31 cellular contexts compared by ENCODE assay signal in the genomic region with DNA sequence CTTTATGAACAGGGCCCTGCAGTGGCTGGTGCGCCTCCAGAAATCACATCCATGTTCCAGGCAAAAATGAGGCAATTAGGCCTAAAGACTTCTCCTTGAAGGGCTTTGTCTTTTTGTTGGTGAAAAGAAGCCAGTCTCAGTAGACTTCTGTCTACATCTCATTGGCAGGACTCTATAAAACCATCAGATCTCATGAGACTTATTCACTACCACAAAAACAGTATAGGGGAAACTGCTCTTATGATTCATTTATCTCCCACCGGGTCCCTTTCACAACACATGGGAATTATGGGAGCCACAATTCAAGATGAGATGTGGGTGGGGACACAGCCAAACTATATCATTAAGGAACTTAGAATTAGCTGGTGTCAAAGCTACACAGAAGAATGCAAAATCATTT.
A peak's percentile ranks its signal among the peaks of the same experiment; 100 is the strongest.
DNase-seq lines count a peak whose midpoint lies in the region; ATAC-seq and TF ChIP-seq lines count a peak whose summit lies in the region.
"Had no signal": no experiment of that assay in that cellular context is flagged by ENCODE, and none has a peak within 500 bp of the region (broad histone marks: within the 10 kb centered on the region; RNA-seq: fewer than 3 reads in every experiment).

No MANE protein-coding gene starts in this region.

- no peak overlapping the region for H2AFZ ChIP-seq in Karpas-422 (ENCODE audit: low read length)
- H2AFZ ChIP-seq: PC-9 had no signal

- TF ChIP-seq CTCF in astrocyte of the cerebellum (IDR thresholded peaks at IDR 0.05; ENCODE audit: low read depth, low read length, missing control alignments) (no peak), psoas muscle (IDR thresholded peaks at IDR 0.05) (no peak)

- H3K4me2 ChIP-seq in BLaER1: peak overlapping the region; percentile 48
- no peak overlapping the region for H3K4me2 ChIP-seq in Karpas-422 (ENCODE audit: low read depth, low read length, poor library complexity, severe bottlenecking)
- H3K4me2 ChIP-seq: A549, PC-9 had no signal

- H3K4me1 ChIP-seq in BLaER1 (peaks cover 21% of the 10 kb centered on the region), psoas muscle (no peaks in the 10 kb centered on the region), Karpas-422 (ENCODE audit: low read length) (peaks cover 8% of the 10 kb centered on the region)
- no peaks in the 10 kb centered on the region for H3K4me1 ChIP-seq in naive thymus-derived CD4-positive, alpha-beta T cell (ENCODE audit: control insufficient read depth in 2 of 2, insufficient read depth in 2 of 2, low read length in 2 of 2)
- H3K4me1 ChIP-seq: A549, esophagus squamous epithelium, gastroesophageal sphincter, suprapubic skin had no signal

- no peaks in the 10 kb centered on the region for H3K4me1 Mint-ChIP-seq in naive thymus-derived CD4-positive, alpha-beta T cell
- H3K4me1 Mint-ChIP-seq: activated T-helper 17 cell treated with anti-CD3 and anti-CD28 coated beads, Interleukin-2, amount 50 U/mL, for 72 hours; brain had no signal

- H4K20me1 ChIP-seq in BLaER1: no peaks in the 10 kb centered on the region
- H4K20me1 ChIP-seq in Karpas-422 (ENCODE audit: insufficient read depth, low read depth, low read length): no peaks in the 10 kb centered on the region

- H3K9me2 ChIP-seq in Karpas-422 (replicated peaks; ENCODE audit: insufficient read depth, low read length): no peaks in the 10 kb centered on the region

- no peak overlapping the region for H3K27ac ChIP-seq in BLaER1
- no peak overlapping the region for H3K27ac ChIP-seq in naive thymus-derived CD4-positive, alpha-beta T cell (ENCODE audit: low read depth, low read length)
- H3K27ac ChIP-seq in psoas muscle: no peak overlapping the region
- H3K27ac ChIP-seq in Karpas-422 (ENCODE audit: low read length): no peak overlapping the region
- H3K27ac ChIP-seq: A549, esophagus squamous epithelium, gastroesophageal sphincter, PC-9, suprapubic skin had no signal

- ATAC-seq in HG03175 (IDR thresholded peaks at IDR 0.05; ENCODE audit: unreplicated experiment): peak; percentile 0
- peak; percentile 45 for ATAC-seq in naive thymus-derived CD4-positive, alpha-beta T cell
- ATAC-seq in psoas muscle: no peak
- ATAC-seq: A549; activated CD4-positive, alpha-beta T cell treated with anti-CD3 and anti-CD28 coated beads for 36 hours; activated CD8-positive, alpha-beta T cell treated with anti-CD3 and anti-CD28 coated beads, Interleukin-2, amount 10 ng/mL, durations not matched to agents 7 days and 5 days; activated T-helper 17 cell treated with anti-CD3 and anti-CD28 coated beads, Interleukin-2, amount 50 U/mL, for 72 hours; gastroesophageal sphincter; mucosa of descending colon; SK-N-SH treated with all-trans-retinoic acid at 6 μM for 48 hours; stimulated activated effector memory CD8-positive, alpha-beta T cell treated with anti-CD3 and anti-CD28 coated beads, Interleukin-12 subunit alpha, Interleukin-12 subunit beta, amount 100 ng/mL, for 72 hours; T-helper 17 cell had no signal

- no peaks in the 10 kb centered on the region for H3K27me3 ChIP-seq in BLaER1
- H3K27me3 ChIP-seq in naive thymus-derived CD4-positive, alpha-beta T cell (ENCODE audit: control insufficient read depth in 2 of 2, insufficient read depth in 2 of 2, low read length in 2 of 2): no peaks in the 10 kb centered on the region
- no peaks in the 10 kb centered on the region for H3K27me3 ChIP-seq in psoas muscle (ENCODE audit: insufficient read depth in 3 of 3, low read length in 2 of 3)
- H3K27me3 ChIP-seq in Karpas-422 (ENCODE audit: low read length): no peaks in the 10 kb centered on the region
- H3K27me3 ChIP-seq: esophagus squamous epithelium, gastroesophageal sphincter, suprapubic skin had no signal

- H3K4me3 Mint-ChIP-seq in naive thymus-derived CD4-positive, alpha-beta T cell: no peak overlapping the region
- H3K4me3 Mint-ChIP-seq: activated CD4-positive, alpha-beta T cell treated with anti-CD3 and anti-CD28 coated beads for 36 hours; activated CD8-positive, alpha-beta T cell treated with anti-CD3 and anti-CD28 coated beads, Interleukin-2, amount 10 ng/mL, durations not matched to agents 7 days and 5 days; activated T-helper 17 cell treated with anti-CD3 and anti-CD28 coated beads, Interleukin-2, amount 50 U/mL, for 72 hours; brain; nephron; stimulated activated effector memory CD8-positive, alpha-beta T cell treated with anti-CD3 and anti-CD28 coated beads, Interleukin-12 subunit alpha, Interleukin-12 subunit beta, amount 100 ng/mL, for 72 hours; T-helper 17 cell had no signal

- CTCF ChIA-PET in naive thymus-derived CD4-positive, alpha-beta T cell (lab: Charles Lee): no interaction called here

- POLR2A ChIA-PET in naive thymus-derived CD4-positive, alpha-beta T cell (lab: Charles Lee): no interaction called here

- H3K27ac Mint-ChIP-seq in naive thymus-derived CD4-positive, alpha-beta T cell: no peak overlapping the region
- H3K27ac Mint-ChIP-seq: activated CD4-positive, alpha-beta T cell treated with anti-CD3 and anti-CD28 coated beads for 36 hours; activated CD8-positive, alpha-beta T cell treated with anti-CD3 and anti-CD28 coated beads, Interleukin-2, amount 10 ng/mL, durations not matched to agents 7 days and 5 days; activated T-helper 17 cell treated with anti-CD3 and anti-CD28 coated beads, Interleukin-2, amount 50 U/mL, for 72 hours; brain; nephron; stimulated activated effector memory CD8-positive, alpha-beta T cell treated with anti-CD3 and anti-CD28 coated beads, Interleukin-12 subunit alpha, Interleukin-12 subunit beta, amount 100 ng/mL, for 72 hours; T-helper 17 cell had no signal

- 72 to 87% (median 84%) methylated on average over 2 of the region's 2 CpGs for WGBS in psoas muscle, 3 donors

- peaks cover 0 to 6% (median 2%) of the 10 kb centered on the region in 5 donors for H3K27me3 Mint-ChIP-seq in naive thymus-derived CD4-positive, alpha-beta T cell
- H3K27me3 Mint-ChIP-seq: brain had no signal

- in situ Hi-C loops in astrocyte of the cerebellum (cut with HindIII; ENCODE audit: low sequenced_read_pairs): no loop called here

- no peaks in the 10 kb centered on the region for H3K9me3 ChIP-seq in BLaER1
- H3K9me3 ChIP-seq in naive thymus-derived CD4-positive, alpha-beta T cell (ENCODE audit: control insufficient read depth in 2 of 3, low read length in 3 of 3): no peaks in the 10 kb centered on the region
- no peaks in the 10 kb centered on the region for H3K9me3 ChIP-seq in psoas muscle
- no peaks in the 10 kb centered on the region for H3K9me3 ChIP-seq in Karpas-422 (ENCODE audit: low read length)
- H3K9me3 ChIP-seq: A549, esophagus squamous epithelium, gastroesophageal sphincter, mucosa of descending colon, suprapubic skin had no signal

- H3K9ac ChIP-seq in BLaER1: no peak overlapping the region
- H3K9ac ChIP-seq in Karpas-422 (ENCODE audit: low read length): no peak overlapping the region

- no peaks in the 10 kb centered on the region for H3K9me3 Mint-ChIP-seq in naive thymus-derived CD4-positive, alpha-beta T cell
- H3K9me3 Mint-ChIP-seq: activated T-helper 17 cell treated with anti-CD3 and anti-CD28 coated beads, Interleukin-2, amount 50 U/mL, for 72 hours; brain; nephron; stimulated activated effector memory CD8-positive, alpha-beta T cell treated with anti-CD3 and anti-CD28 coated beads, Interleukin-12 subunit alpha, Interleukin-12 subunit beta, amount 100 ng/mL, for 72 hours had no signal

- DNase-seq in astrocyte of the cerebellum (ENCODE audit: low read depth) (peak; percentile 4), psoas muscle (no peak), Karpas-422 (no peak), cerebellar cortex (ENCODE audit: low spot score) (no peak), kidney tubule cell (ENCODE audit: low spot score) (no peak)
- no peak for DNase-seq in naive thymus-derived CD4-positive, alpha-beta T cell
- DNase-seq: activated CD4-positive, alpha-beta T cell treated with anti-CD3 and anti-CD28 coated beads for 36 hours; activated CD8-positive, alpha-beta T cell treated with anti-CD3 and anti-CD28 coated beads, Interleukin-2, amount 10 ng/mL, durations not matched to agents 7 days and 5 days; activated naive CD4-positive, alpha-beta T cell treated with anti-CD3 and anti-CD28 coated beads, Interleukin-2, amount 50 U/mL, for 16 hours; cerebellar nuclear complex; EL; esophagus squamous epithelium; mucosa of descending colon; NCI-H1436; NCI-H2081 treated with DMSO at 0.1 percent for 48 hours; NCI-H2227 treated with DMSO at 0.1 percent for 48 hours; NCI-H526 treated with DMSO at 0.1 percent for 48 hours; PC-9; Right ventricle myocardium superior; stimulated activated CD4-positive, alpha-beta T cell treated with anti-CD3 and anti-CD28 coated beads, Interleukin-15, amount 100 ng/mL, for 24 hours; T-helper 17 cell had no signal

- intact Hi-C loops in naive thymus-derived CD4-positive, alpha-beta T cell (cut with micrococcal nuclease): no loop called here
- intact Hi-C loops in psoas muscle (cut with DNase I): no loop called here

- no peaks in the 10 kb centered on the region for H3K79me2 ChIP-seq in Karpas-422 (ENCODE audit: low read length)

- no peak overlapping the region for H3K4me3 ChIP-seq in BLaER1
- H3K4me3 ChIP-seq in astrocyte of the cerebellum (ENCODE audit: low read depth, low read length): no peak overlapping the region
- no peak overlapping the region for H3K4me3 ChIP-seq in naive thymus-derived CD4-positive, alpha-beta T cell (ENCODE audit: low read length)
- H3K4me3 ChIP-seq in psoas muscle: no peak overlapping the region
- H3K4me3 ChIP-seq in Karpas-422 (ENCODE audit: low read length): no peak overlapping the region
- H3K4me3 ChIP-seq: A549, esophagus squamous epithelium, gastroesophageal sphincter, mucosa of descending colon, PC-9, suprapubic skin had no signal

- no peaks in the 10 kb centered on the region for H3K36me3 Mint-ChIP-seq in naive thymus-derived CD4-positive, alpha-beta T cell
- H3K36me3 Mint-ChIP-seq: brain; stimulated activated effector memory CD8-positive, alpha-beta T cell treated with anti-CD3 and anti-CD28 coated beads, Interleukin-12 subunit alpha, Interleukin-12 subunit beta, amount 100 ng/mL, for 72 hours had no signal

- H3K36me3 ChIP-seq in BLaER1: no peaks in the 10 kb centered on the region
- H3K36me3 ChIP-seq in naive thymus-derived CD4-positive, alpha-beta T cell (ENCODE audit: control insufficient read depth in 2 of 3, insufficient read depth in 3 of 3, low read length in 3 of 3): no peaks in the 10 kb centered on the region
- no peaks in the 10 kb centered on the region for H3K36me3 ChIP-seq in psoas muscle (ENCODE audit: insufficient read depth in 1 of 2, low read depth in 1 of 2)
- H3K36me3 ChIP-seq in Karpas-422 (ENCODE audit: insufficient read depth, low read length): no peaks in the 10 kb centered on the region
- H3K36me3 ChIP-seq: esophagus squamous epithelium, gastroesophageal sphincter, suprapubic skin had no signal

Comparison
In these comparisons a context has a peak if more than half of its experiments do, and no peak if none do; other contexts are left out.
1. ATAC-seq: peak in HG03175 (single experiment) and naive thymus-derived CD4-positive, alpha-beta T cell (single experiment); none in psoas muscle (0 of 4).